ENCODE assay signal across 10 cellular contexts in the genomic region with DNA sequence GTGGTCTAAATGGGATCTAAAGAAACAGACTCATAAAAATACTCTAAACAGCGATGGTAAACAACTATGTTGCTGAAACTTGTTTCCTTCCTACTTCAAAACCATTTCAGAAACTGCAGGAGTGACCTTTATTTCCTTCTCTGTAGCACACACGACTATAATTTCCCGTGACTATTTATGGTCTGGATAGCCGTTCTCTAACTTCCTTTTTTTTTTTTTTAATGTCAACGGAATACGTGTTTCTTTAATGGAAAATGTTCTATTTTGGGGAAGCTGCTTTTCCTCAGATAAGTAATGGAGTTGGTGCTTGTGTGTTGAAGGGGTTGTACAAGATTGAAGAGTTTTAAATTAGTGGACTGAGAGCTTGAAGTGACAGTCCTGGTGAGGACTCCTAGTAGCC.
DNase-seq lines count a peak whose midpoint lies in the region; ATAC-seq and TF ChIP-seq lines count a peak whose summit lies in the region.
"Had no signal": no experiment of that assay in that cellular context is flagged by ENCODE, and none has a peak within 500 bp of the region (broad histone marks: within the 10 kb centered on the region; RNA-seq: fewer than 3 reads in every experiment).

No MANE protein-coding gene starts in this region.

- peak overlapping the region; percentile 38 for H3K4me3 Mint-ChIP-seq in activated B cell treated with CpG ODN at 0.5 μM for 24 hours

- H3K27ac Mint-ChIP-seq in activated B cell treated with CpG ODN at 0.5 μM for 24 hours: peak overlapping the region; percentile 76

- H3K9me3 ChIP-seq in tibial nerve (no peaks in the 10 kb centered on the region), thyroid gland (no peaks in the 10 kb centered on the region)
- H3K9me3 ChIP-seq: SJSA1 had no signal

- H3K27ac ChIP-seq in tibial nerve (peak overlapping the region in 2 of 4 donors; percentile 37 to 71), thyroid gland (peak overlapping the region in 1 of 3 donors; percentile 48)
- H3K27ac ChIP-seq: SJSA1 had no signal

- H3K4me3 ChIP-seq in tibial nerve (no peak overlapping the region), thyroid gland (replicated peaks in 1 of 3) (no peak overlapping the region)
- H3K4me3 ChIP-seq: SJSA1 had no signal

- no peaks in the 10 kb centered on the region for H3K9me3 Mint-ChIP-seq in activated B cell treated with CpG ODN at 0.5 μM for 24 hours

- TF ChIP-seq POLR2A in tibial nerve (IDR thresholded peaks at IDR 0.05): no peak
- TF ChIP-seq POLR2A in thyroid gland (IDR thresholded peaks at IDR 0.05): no peak

- 23 to 32% methylated on average over 6 of the region's 6 CpGs for WGBS in tibial nerve, 2 donors
- WGBS in thyroid gland, 2 donors: 55 to 66% methylated on average over 6 of the region's 6 CpGs

- intact Hi-C loops in activated B cell treated with CpG ODN at 0.5 μM for 24 hours (cut with micrococcal nuclease): no loop called here
- intact Hi-C loops in left colon (cut with DNase I, micrococcal nuclease): no loop called here
- intact Hi-C loops in thyroid gland (cut with DNase I): no loop called here

- CTCF ChIA-PET in activated B cell treated with CpG ODN at 0.5 μM for 24 hours (lab: Charles Lee): interaction anchor here (0.7 kb wide), 1 partner anchor 224 kb away, joined by 3 read pairs; a partner anchor contains a TSS

- ATAC-seq in activated B cell treated with CpG ODN at 0.5 μM for 24 hours (ENCODE audit: low read depth): no peak
- ATAC-seq in left colon: peak; percentile 34
- no peak for ATAC-seq in GM21526 (IDR thresholded peaks at IDR 0.05; ENCODE audit: low FRiP score, unreplicated experiment)

- H3K36me3 Mint-ChIP-seq in activated B cell treated with CpG ODN at 0.5 μM for 24 hours (ENCODE audit: low read depth): peaks cover 11% of the 10 kb centered on the region

- peaks cover 0 to 7% (median 0%) of the 10 kb centered on the region in 3 donors for H3K36me3 ChIP-seq in tibial nerve
- no peaks in the 10 kb centered on the region for H3K36me3 ChIP-seq in thyroid gland
- H3K36me3 ChIP-seq: SJSA1 had no signal

- DNase-seq in NAMALWA (ENCODE audit: low spot score) (peak; percentile 33), activated B cell treated with CpG ODN at 0.5 μM for 24 hours (no peak), left colon (no peak), tibial nerve (ENCODE audit: low spot score in 2 of 2) (no peak), HuH-7 (ENCODE audit: low spot score) (no peak), thyroid gland (no peak)
- DNase-seq: Calu3, NCI-H2029 had no signal

- H3K4me1 Mint-ChIP-seq in activated B cell treated with CpG ODN at 0.5 μM for 24 hours: peaks cover 25% of the 10 kb centered on the region

- no peaks in the 10 kb centered on the region for H3K27me3 ChIP-seq in tibial nerve
- H3K27me3 ChIP-seq in thyroid gland: no peaks in the 10 kb centered on the region
- H3K27me3 ChIP-seq: SJSA1 had no signal

- H3K27me3 Mint-ChIP-seq in activated B cell treated with CpG ODN at 0.5 μM for 24 hours: no peaks in the 10 kb centered on the region

- POLR2A ChIA-PET in activated B cell treated with CpG ODN at 0.5 μM for 24 hours (lab: Charles Lee): no interaction called here

- H3K4me1 ChIP-seq in tibial nerve (peaks cover 0 to 37% (median 0%) of the 10 kb centered on the region in 4 donors), thyroid gland (peaks cover 0 to 6% of the 10 kb centered on the region in 2 donors)
- H3K4me1 ChIP-seq: SJSA1 had no signal

- peak; percentile 53 to 59 for TF ChIP-seq EP300 in tibial nerve (IDR thresholded peaks at IDR 0.05)

- no peak for TF ChIP-seq CTCF in activated B cell treated with CpG ODN at 0.5 μM for 24 hours (IDR thresholded peaks at IDR 0.05)
- TF ChIP-seq CTCF in tibial nerve (IDR thresholded peaks at IDR 0.05): no peak
- no peak for TF ChIP-seq CTCF in thyroid gland (IDR thresholded peaks at IDR 0.05)
